In genomic region chr3:112297714-112298113, GRCh38 we compare ENCODE assay signal across 1 cellular context.
TF ChIP-seq lines count a peak whose summit lies in the region.

No MANE protein-coding gene starts in this region.

TF ChIP-seq in GM23338, 12 proteins besides CTCF, POLR2A, EP300 and RAD21 (continued from another document):
- TF ChIP-seq REST (IDR thresholded peaks at IDR 0.05; ENCODE audit: unreplicated experiment) (no peak), ZNF114 (CRISPR knock-in tag; IDR thresholded peaks at IDR 0.05) (no peak), STAT1 (IDR thresholded peaks at IDR 0.05; ENCODE audit: unreplicated experiment) (no peak), EZH2 (IDR thresholded peaks at IDR 0.05; ENCODE audit: low read depth, unreplicated experiment) (no peak)
